In the genomic region with DNA sequence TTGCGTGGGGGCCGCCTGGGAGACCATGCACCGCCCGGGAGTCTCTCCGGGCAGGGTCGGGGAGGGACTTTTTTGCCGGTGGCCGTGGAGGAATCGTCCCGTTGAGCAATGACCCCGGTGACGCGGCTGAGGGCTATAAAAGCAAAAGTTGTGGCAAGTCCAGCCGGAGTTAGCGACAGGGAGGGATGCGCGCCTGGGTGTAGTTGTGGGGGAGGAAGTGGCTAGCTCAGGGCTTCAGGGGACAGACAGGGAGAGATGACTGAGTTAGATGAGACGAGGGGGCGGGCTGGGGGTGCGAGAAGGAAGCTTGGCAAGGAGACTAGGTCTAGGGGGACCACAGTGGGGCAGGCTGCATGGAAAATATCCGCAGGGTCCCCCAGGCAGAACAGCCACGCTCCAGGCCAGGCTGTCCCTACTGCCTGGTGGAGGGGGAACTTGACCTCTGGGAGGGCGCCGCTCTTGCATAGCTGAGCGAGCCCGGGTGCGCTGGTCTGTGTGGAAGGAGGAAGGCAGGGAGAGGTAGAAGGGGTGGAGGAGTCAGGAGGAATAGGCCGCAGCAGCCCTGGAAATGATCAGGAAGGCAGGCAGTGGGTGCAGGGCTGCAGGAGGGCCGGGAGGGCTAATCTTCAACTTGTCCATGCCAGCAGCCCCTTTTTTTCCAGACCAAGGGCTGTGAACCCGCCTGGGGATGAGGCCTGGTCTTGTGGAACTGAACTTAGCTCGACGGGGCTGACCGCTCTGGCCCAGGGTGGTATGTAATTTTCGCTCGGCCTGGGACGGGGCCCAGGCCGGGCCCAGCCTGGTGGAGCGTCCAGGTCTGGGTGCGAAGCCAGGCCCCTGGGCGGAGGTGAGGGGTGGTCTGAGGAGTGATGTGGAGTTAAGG, we compare ENCODE assay signal across 1 cellular context.
A peak's percentile ranks its signal among the peaks of the same experiment; 100 is the strongest.
TF ChIP-seq lines count a peak whose summit lies in the region.

Gene NEAT1 (plus strand): TSS at position 166 of the 883 bp plus-strand sequence.

TF ChIP-seq in HepG2, 621 proteins besides CTCF, POLR2A, EP300 and RAD21 (continued from another document and continues in another):
- TF ChIP-seq SRSF1 (optimal IDR thresholded peaks at IDR 0.05; ENCODE audit: low read depth, low read length): peak; percentile 95
- no peak for TF ChIP-seq TOE1 (CRISPR knock-in tag; IDR thresholded peaks at IDR 0.05)
- peak; percentile 87; the same call in 1 of the 2 replicates for TF ChIP-seq ZNF235 (CRISPR knock-in tag; IDR thresholded peaks at IDR 0.05; ENCODE audit: borderline replicate concordance)
- no peak for TF ChIP-seq ZNF18 (CRISPR knock-in tag; IDR thresholded peaks at IDR 0.05; ENCODE audit: insufficient replicate concordance)
- peak; percentile 70 for TF ChIP-seq PTBP1 (IDR thresholded peaks at IDR 0.05; ENCODE audit: low read depth, low read length, poor library complexity, severe bottlenecking)
- TF ChIP-seq NR2F1 (CRISPR knock-in tag; IDR thresholded peaks at IDR 0.05): peak; percentile 49 to 94
- TF ChIP-seq BRD4 (CRISPR knock-in tag; IDR thresholded peaks at IDR 0.05): peak; percentile 48; the same call in 1 of the 2 replicates
- peak; percentile 54 for TF ChIP-seq KLF15 (CRISPR knock-in tag; IDR thresholded peaks at IDR 0.05; ENCODE audit: borderline replicate concordance)
- TF ChIP-seq ZNF530 (CRISPR knock-in tag; IDR thresholded peaks at IDR 0.05; ENCODE audit: low read depth): no peak
- TF ChIP-seq, protein P1, sequence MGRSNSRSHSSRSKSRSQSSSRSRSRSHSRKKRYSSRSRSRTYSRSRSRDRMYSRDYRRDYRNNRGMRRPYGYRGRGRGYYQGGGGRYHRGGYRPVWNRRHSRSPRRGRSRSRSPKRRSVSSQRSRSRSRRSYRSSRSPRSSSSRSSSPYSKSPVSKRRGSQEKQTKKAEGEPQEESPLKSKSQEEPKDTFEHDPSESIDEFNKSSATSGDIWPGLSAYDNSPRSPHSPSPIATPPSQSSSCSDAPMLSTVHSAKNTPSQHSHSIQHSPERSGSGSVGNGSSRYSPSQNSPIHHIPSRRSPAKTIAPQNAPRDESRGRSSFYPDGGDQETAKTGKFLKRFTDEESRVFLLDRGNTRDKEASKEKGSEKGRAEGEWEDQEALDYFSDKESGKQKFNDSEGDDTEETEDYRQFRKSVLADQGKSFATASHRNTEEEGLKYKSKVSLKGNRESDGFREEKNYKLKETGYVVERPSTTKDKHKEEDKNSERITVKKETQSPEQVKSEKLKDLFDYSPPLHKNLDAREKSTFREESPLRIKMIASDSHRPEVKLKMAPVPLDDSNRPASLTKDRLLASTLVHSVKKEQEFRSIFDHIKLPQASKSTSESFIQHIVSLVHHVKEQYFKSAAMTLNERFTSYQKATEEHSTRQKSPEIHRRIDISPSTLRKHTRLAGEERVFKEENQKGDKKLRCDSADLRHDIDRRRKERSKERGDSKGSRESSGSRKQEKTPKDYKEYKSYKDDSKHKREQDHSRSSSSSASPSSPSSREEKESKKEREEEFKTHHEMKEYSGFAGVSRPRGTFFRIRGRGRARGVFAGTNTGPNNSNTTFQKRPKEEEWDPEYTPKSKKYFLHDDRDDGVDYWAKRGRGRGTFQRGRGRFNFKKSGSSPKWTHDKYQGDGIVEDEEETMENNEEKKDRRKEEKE (IDR thresholded peaks at IDR 0.05): no peak
- peak; percentile 61 for TF ChIP-seq BORCS8-MEF2B (CRISPR knock-in tag; IDR thresholded peaks at IDR 0.05)
- TF ChIP-seq HMG20A (CRISPR knock-in tag; IDR thresholded peaks at IDR 0.05; ENCODE audit: borderline replicate concordance): peak; percentile 49
- peak; percentile 69 for TF ChIP-seq ZNF782 (CRISPR knock-in tag; IDR thresholded peaks at IDR 0.05; ENCODE audit: borderline replicate concordance)
- TF ChIP-seq TCF7 (IDR thresholded peaks at IDR 0.05; ENCODE audit: low read depth): no peak
- TF ChIP-seq CCAR2 (optimal IDR thresholded peaks at IDR 0.05; ENCODE audit: low read depth, low read length): peak; percentile 63
- 0 out of 2 replicates have a peak, but pooled peaks have one; percentile 56 for TF ChIP-seq YEATS4 (CRISPR knock-in tag; IDR thresholded peaks at IDR 0.05; ENCODE audit: borderline replicate concordance)
- 0 out of 2 replicates have a peak, but pooled peaks have one; percentile 39 for TF ChIP-seq ESRRA (CRISPR knock-in tag; IDR thresholded peaks at IDR 0.05; ENCODE audit: low read depth)
- TF ChIP-seq MTA1 (CRISPR knock-in tag; IDR thresholded peaks at IDR 0.05; ENCODE audit: borderline replicate concordance): no peak; the same call in 1 of the 2 replicates
- TF ChIP-seq ZFP36 (IDR thresholded peaks at IDR 0.05; ENCODE audit: borderline replicate concordance, low read depth, low read length, partially characterized antibody): peak; percentile 46
- no peak for TF ChIP-seq HOXA7 (CRISPR knock-in tag; IDR thresholded peaks at IDR 0.05)
- TF ChIP-seq TEF (CRISPR knock-in tag; IDR thresholded peaks at IDR 0.05): peak; percentile 88; the same call in 1 of the 2 replicates
- TF ChIP-seq AKNA (CRISPR knock-in tag; IDR thresholded peaks at IDR 0.05; ENCODE audit: borderline replicate concordance): 0 out of 2 replicates have a peak, but pooled peaks have one; percentile 54
- TF ChIP-seq ZNF879 (CRISPR knock-in tag; IDR thresholded peaks at IDR 0.05): peak; percentile 45; the same call in 1 of the 2 replicates
- peak; percentile 89; the same call in 1 of the 2 replicates for TF ChIP-seq FOXC1 (CRISPR knock-in tag; IDR thresholded peaks at IDR 0.05; ENCODE audit: borderline replicate concordance)
- peak; percentile 100 for TF ChIP-seq RBM39 (IDR thresholded peaks at IDR 0.05; ENCODE audit: low read depth, low read length, poor library complexity, severe bottlenecking)
- peak; percentile 61; the same call in 1 of the 2 replicates for TF ChIP-seq IKZF5 (CRISPR knock-in tag; IDR thresholded peaks at IDR 0.05)
- TF ChIP-seq, protein P2, sequence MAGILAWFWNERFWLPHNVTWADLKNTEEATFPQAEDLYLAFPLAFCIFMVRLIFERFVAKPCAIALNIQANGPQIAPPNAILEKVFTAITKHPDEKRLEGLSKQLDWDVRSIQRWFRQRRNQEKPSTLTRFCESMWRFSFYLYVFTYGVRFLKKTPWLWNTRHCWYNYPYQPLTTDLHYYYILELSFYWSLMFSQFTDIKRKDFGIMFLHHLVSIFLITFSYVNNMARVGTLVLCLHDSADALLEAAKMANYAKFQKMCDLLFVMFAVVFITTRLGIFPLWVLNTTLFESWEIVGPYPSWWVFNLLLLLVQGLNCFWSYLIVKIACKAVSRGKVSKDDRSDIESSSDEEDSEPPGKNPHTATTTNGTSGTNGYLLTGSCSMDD (CRISPR knock-in tag; IDR thresholded peaks at IDR 0.05): peak; percentile 85
- TF ChIP-seq AHR (CRISPR knock-in tag; IDR thresholded peaks at IDR 0.05): peak; percentile 87; the same call in 1 of the 2 replicates
- TF ChIP-seq MLX (CRISPR knock-in tag; IDR thresholded peaks at IDR 0.05): peak; percentile 22; the same call in 1 of the 2 replicates
- peak; percentile 88; the same call in 1 of the 2 replicates for TF ChIP-seq PHF21A (CRISPR knock-in tag; IDR thresholded peaks at IDR 0.05)
- TF ChIP-seq HDAC1 (CRISPR knock-in tag; IDR thresholded peaks at IDR 0.05): no peak
- TF ChIP-seq ATF1 (CRISPR knock-in tag; IDR thresholded peaks at IDR 0.05): 0 out of 2 replicates have a peak, but pooled peaks have one; percentile 6
